ENCODE assay signal across 8 cellular contexts in the genomic region with DNA sequence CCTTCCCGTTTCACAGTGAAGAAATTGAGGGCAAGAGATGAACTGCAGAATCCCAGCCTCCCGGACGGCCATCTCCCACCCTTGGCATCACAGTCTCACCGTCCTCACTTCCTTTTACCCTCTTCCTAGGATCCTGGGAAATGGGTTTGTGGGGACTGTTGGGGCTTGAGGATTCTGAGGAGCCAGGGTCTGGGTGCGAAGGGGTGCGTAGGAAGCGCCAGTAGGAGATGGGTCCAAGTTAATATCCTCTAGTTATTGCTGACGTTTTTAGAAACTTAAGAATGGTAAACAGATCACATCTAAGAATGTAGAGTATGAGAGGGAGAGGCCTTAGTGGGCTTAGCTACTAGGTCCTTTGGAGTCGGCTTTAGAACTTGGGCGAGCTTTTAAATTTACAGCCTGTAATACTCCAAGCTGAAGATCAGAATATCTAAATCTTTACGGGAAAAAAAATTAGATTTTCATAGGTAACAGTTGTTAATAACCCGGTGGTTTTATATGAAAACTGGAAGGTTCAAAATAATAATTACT. TPM values are rescaled to one million over a fixed set of nuclear protein-coding genes. Genes with fewer than 3 reads are reported as not detected.
DNase-seq lines count a peak whose midpoint lies in the region; ATAC-seq, FAIRE-seq and TF ChIP-seq lines count a peak whose summit lies in the region.

No MANE protein-coding gene starts in this region.

- in situ Hi-C loops in K562 (cut with MboI) = no loop called here

- intact Hi-C loops in K562 (cut with micrococcal nuclease) = loop anchor here (5.0 kb wide), 1 partner anchor 172 kb away; the partner anchor contains the start of gene IGF2BP3
- intact Hi-C loops in uterus (cut with DNase I; ENCODE audit: low total_unique reads) = no loop called here

- peak overlapping the region; percentile 80 to 99 for H3K9ac ChIP-seq in K562 (ENCODE audit: insufficient read depth in 1 of 2, low read depth in 2 of 2, low read length in 2 of 2)

- H3K4me3 ChIP-seq in K562 (peak overlapping the region; percentile 81), uterus (peak overlapping the region; percentile 80 to 95)

- H3K4me2 ChIP-seq in K562 (ENCODE audit: insufficient read depth, low read length) = peak overlapping the region; percentile 99

- H3K9me3 ChIP-seq in K562 (replicated peaks; ENCODE audit: control insufficient read depth, insufficient read depth, low read depth, low read length) = no peaks in the 10 kb centered on the region
- H3K9me3 ChIP-seq in uterus = no peaks in the 10 kb centered on the region

- TF ChIP-seq CTCF in K562 (IDR thresholded peaks at IDR 0.05 in 2 of 3, conservative IDR thresholded peaks at IDR 0.05 in 1 of 3; ENCODE audit: insufficient read depth in 2 of 3, low read depth in 1 of 3, low read length in 3 of 3) = no peak
- no peak for TF ChIP-seq CTCF in uterus (IDR thresholded peaks at IDR 0.05)

- peak overlapping the region; percentile 93 for H2AFZ ChIP-seq in K562 (ENCODE audit: low read depth, low read length)

- no peak for TF ChIP-seq EP300 in K562 (IDR thresholded peaks at IDR 0.05; ENCODE audit: low read length)

- TSS peak; percentile 55 for BruUV-seq in K562 (replicated peaks; lab: Mats Ljungman, UMichigan)

- POLR2A ChIA-PET in K562 (lab: Yijun Ruan, JAX) = interaction anchor here (0.5 to 2.1 kb wide), 5 partner anchors 8 to 115 kb away, joined by 3 to 6 read pairs (median 4); no protein-coding TSS in a partner anchor

- TF ChIP-seq POLR2A in K562 (conservative IDR thresholded peaks at IDR 0.05) = no peak
- no peak for TF ChIP-seq POLR2A in uterus (IDR thresholded peaks at IDR 0.05)

- ATAC-seq in K562 (peak; percentile 17), HG02885 (IDR thresholded peaks at IDR 0.05; ENCODE audit: poor library complexity, unreplicated experiment) (no peak)

- peaks cover 50% of the 10 kb centered on the region for H3K79me2 ChIP-seq in K562 (ENCODE audit: control insufficient read depth, insufficient read depth, low read length)

- TF ChIP-seq RAD21 in K562 (CRISPR knock-in tag; conservative IDR thresholded peaks at IDR 0.05 in 1 of 2, IDR thresholded peaks at IDR 0.05 in 1 of 2) = no peak

- H3K27me3 ChIP-seq in K562 (ENCODE audit: control insufficient read depth in 2 of 2, insufficient read depth in 2 of 2, low read length in 2 of 2) (no peaks in the 10 kb centered on the region), uterus (no peaks in the 10 kb centered on the region)

- CTCF ChIA-PET in K562 (lab: Yijun Ruan, JAX; ENCODE audit: low intra/inter-chr PET ratio) = no interaction called here

- no peaks in the 10 kb centered on the region for H3K9me1 ChIP-seq in K562 (ENCODE audit: control insufficient read depth, insufficient read depth, low read length)

- H4K20me1 ChIP-seq in K562 (replicated peaks; ENCODE audit: control insufficient read depth, insufficient read depth, low read length) = no peaks in the 10 kb centered on the region; the same call in 1 of the 2 replicates

- H3K36me3 ChIP-seq in K562 (ENCODE audit: control insufficient read depth, insufficient read depth, low read length) (peaks cover 35% of the 10 kb centered on the region), uterus (no peaks in the 10 kb centered on the region)

- 1% methylated on average over 12 of the region's 12 CpGs for WGBS in K562 (ENCODE audit: insufficient coverage, low coverage, missing lambda C conversion rate)

- DNase-seq in GM04503 (ENCODE audit: low read depth) (peak; percentile 15), HK-2 (ENCODE audit: unreplicated experiment) (peak; percentile 40), K562 (ENCODE audit: extremely low read depth in 1 of 4, low spot score in 3 of 4) (peak in 1 of 4 experiments; percentile 21), lung microvascular endothelial cell (ENCODE audit: low read depth in 2 of 2) (peak; percentile 15 to 16), uterus (no peak), iPS-NIHi7 (ENCODE audit: extremely low spot score) (no peak)
- no peak for DNase-seq in effector CD4-positive, alpha-beta T cell

- peaks cover 0 to 13% of the 10 kb centered on the region in 2 experiments; a peak in 4 of 5 replicates for H3K4me1 ChIP-seq in K562 (replicated peaks in 1 of 2; ENCODE audit: control insufficient read depth in 2 of 2, insufficient read depth in 2 of 2, low read length in 2 of 2)
- H3K4me1 ChIP-seq in uterus = peaks cover 6 to 15% of the 10 kb centered on the region in 2 donors

- H3K27ac ChIP-seq in K562 (ENCODE audit: extremely low read depth, low read depth, low read length) = peak overlapping the region; percentile 62
- H3K27ac ChIP-seq in uterus = peak overlapping the region; percentile 77 to 78

- no peak for FAIRE-seq in K562 (lab: Jason Lieb, UNC)

TF ChIP-seq in K562, 482 proteins besides CTCF, POLR2A, EP300 and RAD21:
- TF ChIP-seq IFI16 (CRISPR knock-in tag; IDR thresholded peaks at IDR 0.05) (no peak), NR3C1 (CRISPR knock-in tag; IDR thresholded peaks at IDR 0.05) (0 out of 2 replicates have a peak, but pooled peaks have one; percentile 3)

RNA-seq across cellular contexts. Expression of gene MALSU1, which starts 0.7 kb away (rescaled TPM):
- total RNA-seq in K562 (2011; cell fraction: chromatin; rRNA removed; ENCODE audit: low replicate concordance) = 28.7 and 47.3 TPM in 2 replicates
- total RNA-seq in K562 (2011; cell fraction: nucleolus; rRNA removed) = 20.0 and 22.1 TPM in 2 replicates
- total RNA-seq in K562 (2011; cell fraction: nucleoplasm; rRNA removed) = 22.9 and 23.3 TPM in 2 replicates
- total RNA-seq in K562 (2014; rRNA removed) = 221 and 308 TPM in 2 replicates
- 81.2 and 83.4 TPM in 2 replicates for total RNA-seq in K562 (2014; rRNA removed; fragmentation: Illumina TruSeq; extraction: Trizol)
- total RNA-seq in K562 (2015; rRNA removed; fragmentation: Illumina TruSeq; extraction: Trizol) = 76.8 and 80.0 TPM in 2 replicates
- 100 and 101 TPM in 2 replicates for total RNA-seq in K562 (2021)
- polyA plus RNA-seq in K562 (2011; rRNA removed) = 70.6 and 93.3 TPM in 2 replicates
- polyA plus RNA-seq in K562 (2011; cell fraction: cytosol; rRNA removed) = 72.5 and 84.7 TPM in 2 replicates
- 37.3 and 38.5 TPM in 2 replicates for polyA plus RNA-seq in K562 (2011; cell fraction: nucleus; rRNA removed)
- polyA plus RNA-seq in K562 (2012) = 38.9 and 109 TPM in 2 replicates
- 48.2 and 82.9 TPM in 2 replicates for polyA plus RNA-seq in K562 (2014; fragmentation: Illumina TruSeq; extraction: Trizol)
- 10 to 100 TPM; 12.3 to 14.4 TPM for polyA plus RNA-seq in K562 (2014; fragmentation: Nextera tagmentation; extraction: Ambion mirVana)
- 141 and 180 TPM in 2 replicates for polyA plus RNA-seq in K562 (2014; rRNA removed)
- polyA minus RNA-seq in K562 (2011; rRNA and poly(A)+ RNA removed) = 82.0 and 88.4 TPM in 2 replicates
- 42.1 and 47.6 TPM in 2 replicates for polyA minus RNA-seq in K562 (2011; cell fraction: cytosol; rRNA and poly(A)+ RNA removed)
- 24.0 and 39.0 TPM in 2 replicates for polyA minus RNA-seq in K562 (2011; cell fraction: nucleus; rRNA and poly(A)+ RNA removed)
- 46.6 and 58.5 TPM in 2 replicates for total RNA-seq in lung microvascular endothelial cell
- total RNA-seq in uterus = 100 to 1,000 TPM in 1 of 4 donors, 10 to 100 TPM in 3; 33.7 to 117 (median 46.3) TPM

RNA-seq across cellular contexts. Expression of gene GPNMB, which starts 53.3 kb away (rescaled TPM):
- total RNA-seq in K562 (2011; cell fraction: chromatin; rRNA removed; ENCODE audit: low replicate concordance) = not detected in 2 replicates
- total RNA-seq in K562 (2011; cell fraction: nucleolus; rRNA removed) = not detected in 2 replicates
- total RNA-seq in K562 (2011; cell fraction: nucleoplasm; rRNA removed) = 0.51 TPM in 1 of 2 replicates, not detected in the other
- total RNA-seq in K562 (2014; rRNA removed) = 0.24 and 0.64 TPM in 2 replicates
- total RNA-seq in K562 (2014; rRNA removed; fragmentation: Illumina TruSeq; extraction: Trizol) = 0.15 and 0.26 TPM in 2 replicates
- total RNA-seq in K562 (2015; rRNA removed; fragmentation: Illumina TruSeq; extraction: Trizol) = 0.18 and 0.41 TPM in 2 replicates
- 0.20 and 0.54 TPM in 2 replicates for total RNA-seq in K562 (2021)
- 0.03 and 0.35 TPM in 2 replicates for polyA plus RNA-seq in K562 (2011; rRNA removed)
- 0.03 and 0.07 TPM in 2 replicates for polyA plus RNA-seq in K562 (2011; cell fraction: cytosol; rRNA removed)
- 0.10 and 0.23 TPM in 2 replicates for polyA plus RNA-seq in K562 (2011; cell fraction: nucleus; rRNA removed)
- polyA plus RNA-seq in K562 (2012) = 0.18 and 0.22 TPM in 2 replicates
- polyA plus RNA-seq in K562 (2014; fragmentation: Illumina TruSeq; extraction: Trizol) = 0.33 and 0.80 TPM in 2 replicates
- polyA plus RNA-seq in K562 (2014; fragmentation: Nextera tagmentation; extraction: Ambion mirVana) = under 1 TPM; 0.31 to 0.67 TPM
- polyA plus RNA-seq in K562 (2014; rRNA removed) = 0.11 and 0.72 TPM in 2 replicates
- not detected in 2 replicates for polyA minus RNA-seq in K562 (2011; rRNA and poly(A)+ RNA removed)
- polyA minus RNA-seq in K562 (2011; cell fraction: cytosol; rRNA and poly(A)+ RNA removed) = not detected in 2 replicates
- polyA minus RNA-seq in K562 (2011; cell fraction: nucleus; rRNA and poly(A)+ RNA removed) = 0.40 TPM in 1 of 2 replicates, not detected in the other
- under 0.01 and 0.22 TPM in 2 replicates for total RNA-seq in lung microvascular endothelial cell
- total RNA-seq in uterus = 100 to 1,000 TPM in 2 of 4 donors, 10 to 100 TPM in 2; 42.5 to 127 (median 93.7) TPM

Comparison
In these comparisons a context has a peak if more than half of its experiments do, and no peak if none do; other contexts are left out.
1. DNase-seq: peak in GM04503 (single experiment), HK-2 (single experiment) and lung microvascular endothelial cell (2 of 2); none in uterus (0 of 2), effector CD4-positive, alpha-beta T cell (single experiment) and iPS-NIHi7 (single experiment).
2. RNA of gene GPNMB, which starts 53.3 kb away (total RNA-seq): 42.5 to 127 TPM in uterus; 0.15 to 0.64 TPM in K562 and under 0.01 to 0.22 TPM in lung microvascular endothelial cell; every median in the first group is over 10 times any median in the second.